In genomic region chr5:76737131-76737556, GRCh38 we compare ENCODE assay signal across 1 cellular context.
TF ChIP-seq lines count a peak whose summit lies in the region.

No MANE protein-coding gene starts in this region.

TF ChIP-seq in GM12878, 131 proteins besides CTCF, POLR2A, EP300 and RAD21 (continued from another document):
- no peak for TF ChIP-seq NR2C2 (IDR thresholded peaks at IDR 0.05; ENCODE audit: borderline replicate concordance, control insufficient read depth, insufficient read length, low read depth)
- no peak for TF ChIP-seq ELK1 (IDR thresholded peaks at IDR 0.05; ENCODE audit: low read depth, low read length)
- TF ChIP-seq E4F1 (IDR thresholded peaks at IDR 0.05; ENCODE audit: borderline replicate concordance, partially characterized antibody): no peak
- TF ChIP-seq ETV6 (conservative IDR thresholded peaks at IDR 0.05 in 1 of 2, IDR thresholded peaks at IDR 0.05 in 1 of 2; ENCODE audit: borderline replicate concordance in 1 of 2, low read depth in 1 of 2): peak in 1 of 2 experiments; percentile 70; a peak in 1 of 4 replicates
- no peak for TF ChIP-seq FOS (IDR thresholded peaks at IDR 0.05; ENCODE audit: borderline replicate concordance, extremely low read depth, insufficient read length)
- peak; percentile 75; the same call in 1 of the 2 replicates for TF ChIP-seq ZNF687 (IDR thresholded peaks at IDR 0.05)
